17 cellular contexts compared by ENCODE assay signal in genomic region chr1:248627971-248628844, GRCh38. TPM values are rescaled to one million over a fixed set of nuclear protein-coding genes. Genes with fewer than 3 reads are reported as not detected.
DNase-seq lines count a peak whose midpoint lies in the region; ATAC-seq lines count a peak whose summit lies in the region.
"Had no signal": no experiment of that assay in that cellular context is flagged by ENCODE, and none has a peak within 500 bp of the region (broad histone marks: within the 10 kb centered on the region; RNA-seq: fewer than 3 reads in every experiment).

No MANE protein-coding gene starts in this region.

- H3K36me3 ChIP-seq in Karpas-422 (ENCODE audit: insufficient read depth, low read length), result no peaks in the 10 kb centered on the region

- no peaks in the 10 kb centered on the region for H3K9me3 ChIP-seq in Karpas-422 (ENCODE audit: low read length)

- peak overlapping the region; percentile 58; the same call in 1 of the 2 replicates for H2AFZ ChIP-seq in Karpas-422 (ENCODE audit: low read length)

- DNase-seq in Karpas-422 (no peak), NCI-H2107 treated with DMSO at 0.1 percent for 48 hours (lab: John Stamatoyannopoulos, UW; ENCODE audit: unreplicated experiment) (no peak), immature natural killer cell (no peak)
- DNase-seq in activated naive CD8-positive, alpha-beta T cell treated with anti-CD3 and anti-CD28 coated beads, Interleukin-2, amount 50 U/mL, for 24 hours, result no peak
- DNase-seq: activated CD8-positive, alpha-beta T cell treated with anti-CD3 and anti-CD28 coated beads, Interleukin-2, amount 10 ng/mL, durations not matched to agents 7 days and 5 days; activated naive CD4-positive, alpha-beta T cell treated with Interleukin-2 at 50 U/mL for 16 hours; CD4-positive, CD25-positive, alpha-beta regulatory T cell; head of caudate nucleus; Kasumi-1; nucleus accumbens had no signal

- H3K27ac ChIP-seq in Karpas-422 (ENCODE audit: low read length), result no peak overlapping the region

- peaks cover 2% of the 10 kb centered on the region; the same call in 1 of the 2 replicates for H3K4me1 ChIP-seq in Karpas-422 (ENCODE audit: low read length)

- no peaks in the 10 kb centered on the region for H3K79me2 ChIP-seq in Karpas-422 (ENCODE audit: low read length)

- H3K9me3 Mint-ChIP-seq in activated naive CD8-positive, alpha-beta T cell treated with anti-CD3 and anti-CD28 coated beads, Interleukin-2, amount 50 U/mL, for 24 hours, result no peaks in the 10 kb centered on the region
- H3K9me3 Mint-ChIP-seq in immature natural killer cell, result no peaks in the 10 kb centered on the region
- H3K9me3 Mint-ChIP-seq: CD4-positive, CD25-positive, alpha-beta regulatory T cell had no signal

- H3K9me2 ChIP-seq in Karpas-422 (replicated peaks; ENCODE audit: insufficient read depth, low read length), result no peaks in the 10 kb centered on the region

- ATAC-seq in GM18519 (IDR thresholded peaks at IDR 0.05; ENCODE audit: low FRiP score, unreplicated experiment) (peak; percentile 71), GM21381 (IDR thresholded peaks at IDR 0.05; ENCODE audit: unreplicated experiment) (peak; percentile 93), HG02981 (IDR thresholded peaks at IDR 0.05; ENCODE audit: unreplicated experiment) (peak; percentile 87), HG03460 (IDR thresholded peaks at IDR 0.05; ENCODE audit: unreplicated experiment) (no peak)
- ATAC-seq in activated naive CD8-positive, alpha-beta T cell treated with anti-CD3 and anti-CD28 coated beads, Interleukin-2, amount 50 U/mL, for 24 hours, result no peak
- ATAC-seq: activated CD8-positive, alpha-beta T cell treated with anti-CD3 and anti-CD28 coated beads, Interleukin-2, amount 10 ng/mL, durations not matched to agents 7 days and 5 days had no signal

- H3K4me3 ChIP-seq in Karpas-422 (ENCODE audit: low read length), result no peak overlapping the region
- H3K4me3 ChIP-seq: lung had no signal

- H4K20me1 ChIP-seq in Karpas-422 (ENCODE audit: insufficient read depth, low read depth, low read length), result no peaks in the 10 kb centered on the region

- no peaks in the 10 kb centered on the region for H3K27me3 ChIP-seq in Karpas-422 (ENCODE audit: low read length)

- H3K27me3 Mint-ChIP-seq in activated naive CD8-positive, alpha-beta T cell treated with anti-CD3 and anti-CD28 coated beads, Interleukin-2, amount 50 U/mL, for 24 hours, result peaks cover 2% of the 10 kb centered on the region
- H3K27me3 Mint-ChIP-seq in immature natural killer cell (ENCODE audit: low read depth in 3 of 3), result peaks cover 0 to 2% (median 0%) of the 10 kb centered on the region in 3 donors
- H3K27me3 Mint-ChIP-seq: CD4-positive, CD25-positive, alpha-beta regulatory T cell had no signal

- no peak overlapping the region for H3K4me3 Mint-ChIP-seq in activated naive CD8-positive, alpha-beta T cell treated with anti-CD3 and anti-CD28 coated beads, Interleukin-2, amount 50 U/mL, for 24 hours
- no peak overlapping the region for H3K4me3 Mint-ChIP-seq in immature natural killer cell
- H3K4me3 Mint-ChIP-seq: activated CD8-positive, alpha-beta T cell treated with anti-CD3 and anti-CD28 coated beads, Interleukin-2, amount 10 ng/mL, durations not matched to agents 7 days and 5 days; CD4-positive, CD25-positive, alpha-beta regulatory T cell had no signal

- no peak overlapping the region for H3K27ac Mint-ChIP-seq in activated naive CD8-positive, alpha-beta T cell treated with anti-CD3 and anti-CD28 coated beads, Interleukin-2, amount 50 U/mL, for 24 hours
- no peak overlapping the region for H3K27ac Mint-ChIP-seq in immature natural killer cell
- H3K27ac Mint-ChIP-seq: activated CD8-positive, alpha-beta T cell treated with anti-CD3 and anti-CD28 coated beads, Interleukin-2, amount 10 ng/mL, durations not matched to agents 7 days and 5 days; CD4-positive, CD25-positive, alpha-beta regulatory T cell had no signal

- H3K4me1 Mint-ChIP-seq in activated naive CD8-positive, alpha-beta T cell treated with anti-CD3 and anti-CD28 coated beads, Interleukin-2, amount 50 U/mL, for 24 hours, result no peaks in the 10 kb centered on the region
- H3K4me1 Mint-ChIP-seq in immature natural killer cell, result no peaks in the 10 kb centered on the region
- H3K4me1 Mint-ChIP-seq: CD4-positive, CD25-positive, alpha-beta regulatory T cell had no signal

- H3K4me2 ChIP-seq in Karpas-422 (ENCODE audit: low read depth, low read length, poor library complexity, severe bottlenecking), result no peak overlapping the region

- H3K9ac ChIP-seq in Karpas-422 (ENCODE audit: low read length), result peak overlapping the region; percentile 21; the same call in 1 of the 2 replicates

- no peaks in the 10 kb centered on the region for H3K36me3 Mint-ChIP-seq in activated naive CD8-positive, alpha-beta T cell treated with anti-CD3 and anti-CD28 coated beads, Interleukin-2, amount 50 U/mL, for 24 hours (ENCODE audit: low read depth)
- no peaks in the 10 kb centered on the region for H3K36me3 Mint-ChIP-seq in immature natural killer cell
- H3K36me3 Mint-ChIP-seq: CD4-positive, CD25-positive, alpha-beta regulatory T cell had no signal

RNA-seq across cellular contexts. Expression of gene OR2T11, which starts 6.7 kb away (rescaled TPM):
- not detected in 2 replicates for total RNA-seq in Karpas-422 (2014; rRNA removed; shearing (Covaris generic); ENCODE audit: low replicate concordance)
- polyA plus RNA-seq in immature natural killer cell, result not detected
- total RNA-seq: activated CD8-positive, alpha-beta T cell treated with anti-CD3 and anti-CD28 coated beads, Interleukin-2, amount 10 ng/mL, durations not matched to agents 7 days and 5 days; bronchial epithelial cell; CD4-positive, CD25-positive, alpha-beta regulatory T cell; lung; T-helper 2 cell treated with Interferon-gamma antibody and Interleukin-4, amounts not matched to agents 100 ng/mL and 5 ng/mL, for 36 hours had no signal
- polyA plus RNA-seq: CD4-positive, CD25-positive, alpha-beta regulatory T cell; lung had no signal

RNA-seq across cellular contexts. Expression of gene OR2T35, which starts 16.9 kb away (rescaled TPM):
- not detected in 2 replicates for total RNA-seq in Karpas-422 (2014; rRNA removed; shearing (Covaris generic); ENCODE audit: low replicate concordance)
- not detected for polyA plus RNA-seq in immature natural killer cell
- total RNA-seq: activated CD8-positive, alpha-beta T cell treated with anti-CD3 and anti-CD28 coated beads, Interleukin-2, amount 10 ng/mL, durations not matched to agents 7 days and 5 days; bronchial epithelial cell; CD4-positive, CD25-positive, alpha-beta regulatory T cell; lung; T-helper 2 cell treated with Interferon-gamma antibody and Interleukin-4, amounts not matched to agents 100 ng/mL and 5 ng/mL, for 36 hours had no signal
- polyA plus RNA-seq: CD4-positive, CD25-positive, alpha-beta regulatory T cell; lung had no signal

RNA-seq across cellular contexts. Expression of gene OR2T27, which starts 27.1 kb away (rescaled TPM):
- total RNA-seq in Karpas-422 (2014; rRNA removed; shearing (Covaris generic); ENCODE audit: low replicate concordance), result not detected in 2 replicates
- polyA plus RNA-seq in immature natural killer cell, result not detected
- total RNA-seq: activated CD8-positive, alpha-beta T cell treated with anti-CD3 and anti-CD28 coated beads, Interleukin-2, amount 10 ng/mL, durations not matched to agents 7 days and 5 days; bronchial epithelial cell; CD4-positive, CD25-positive, alpha-beta regulatory T cell; lung; T-helper 2 cell treated with Interferon-gamma antibody and Interleukin-4, amounts not matched to agents 100 ng/mL and 5 ng/mL, for 36 hours had no signal
- polyA plus RNA-seq: CD4-positive, CD25-positive, alpha-beta regulatory T cell; lung had no signal

RNA-seq across cellular contexts. Expression of gene OR2T10, which starts 30.7 kb away (rescaled TPM):
- not detected in 2 replicates for total RNA-seq in Karpas-422 (2014; rRNA removed; shearing (Covaris generic); ENCODE audit: low replicate concordance)
- not detected for polyA plus RNA-seq in immature natural killer cell
- total RNA-seq: activated CD8-positive, alpha-beta T cell treated with anti-CD3 and anti-CD28 coated beads, Interleukin-2, amount 10 ng/mL, durations not matched to agents 7 days and 5 days; bronchial epithelial cell; CD4-positive, CD25-positive, alpha-beta regulatory T cell; lung; T-helper 2 cell treated with Interferon-gamma antibody and Interleukin-4, amounts not matched to agents 100 ng/mL and 5 ng/mL, for 36 hours had no signal
- polyA plus RNA-seq: CD4-positive, CD25-positive, alpha-beta regulatory T cell; lung had no signal

RNA-seq across cellular contexts. Expression of gene OR2T34, which starts 53.7 kb away (rescaled TPM):
- total RNA-seq in Karpas-422 (2014; rRNA removed; shearing (Covaris generic); ENCODE audit: low replicate concordance), result not detected in 2 replicates
- polyA plus RNA-seq in immature natural killer cell, result not detected
- total RNA-seq: activated CD8-positive, alpha-beta T cell treated with anti-CD3 and anti-CD28 coated beads, Interleukin-2, amount 10 ng/mL, durations not matched to agents 7 days and 5 days; bronchial epithelial cell; CD4-positive, CD25-positive, alpha-beta regulatory T cell; lung; T-helper 2 cell treated with Interferon-gamma antibody and Interleukin-4, amounts not matched to agents 100 ng/mL and 5 ng/mL, for 36 hours had no signal
- polyA plus RNA-seq: CD4-positive, CD25-positive, alpha-beta regulatory T cell; lung had no signal

Comparison
In these comparisons a context has a peak if more than half of its experiments do, and no peak if none do; other contexts are left out.
1. ATAC-seq: peak in GM18519 (single experiment), GM21381 (single experiment) and HG02981 (single experiment); none in activated naive CD8-positive, alpha-beta T cell treated with anti-CD3 and anti-CD28 coated beads, Interleukin-2, amount 50 U/mL, for 24 hours (single experiment) and HG03460 (single experiment).